Comparison of ENCODE assay signal across 8 cellular contexts in genomic region chr12:51972849-51973273, GRCh38. TPM values are rescaled to one million over a fixed set of nuclear protein-coding genes. Genes with fewer than 3 reads are reported as not detected.
A peak's percentile ranks its signal among the peaks of the same experiment; 100 is the strongest.
DNase-seq lines count a peak whose midpoint lies in the region; ATAC-seq, FAIRE-seq and TF ChIP-seq lines count a peak whose summit lies in the region.

No MANE protein-coding gene starts in this region.

- FAIRE-seq in D721Med (lab: Jason Lieb, UNC) = no peak

- peak overlapping the region; percentile 82; the same call in 1 of the 2 replicates for H3K4me2 ChIP-seq in OCI-LY3 (ENCODE audit: low read length)

- ATAC-seq in right cardiac atrium (peak; percentile 52 to 77), GM19463 (IDR thresholded peaks at IDR 0.05; ENCODE audit: unreplicated experiment) (no peak)

- 25% methylated on average over 9 of the region's 9 CpGs for WGBS in right cardiac atrium

- H3K27ac ChIP-seq in OCI-LY3 (ENCODE audit: low read length) (no peak overlapping the region), right cardiac atrium (ENCODE audit: low read length) (peak overlapping the region; percentile 59)

- H3K4me1 Mint-ChIP-seq in activated naive CD4-positive, alpha-beta T cell treated with anti-CD3 and anti-CD28 coated beads, Interleukin-2, amount 10 ng/mL, durations not matched to agents 7 days and 5 days = peaks cover 66% of the 10 kb centered on the region

- no peak overlapping the region for H3K4me3 ChIP-seq in OCI-LY3 (ENCODE audit: low read length)
- no peak overlapping the region for H3K4me3 ChIP-seq in right cardiac atrium (ENCODE audit: low read length)

- H3K4me3 Mint-ChIP-seq in activated naive CD4-positive, alpha-beta T cell treated with anti-CD3 and anti-CD28 coated beads, Interleukin-2, amount 10 ng/mL, durations not matched to agents 7 days and 5 days = no peak overlapping the region

- H3K36me3 Mint-ChIP-seq in activated naive CD4-positive, alpha-beta T cell treated with anti-CD3 and anti-CD28 coated beads, Interleukin-2, amount 10 ng/mL, durations not matched to agents 7 days and 5 days = peaks cover 17% of the 10 kb centered on the region

- peaks cover 5% of the 10 kb centered on the region for H3K36me3 ChIP-seq in OCI-LY3 (replicated peaks; ENCODE audit: low read depth, low read length)

- POLR2A ChIA-PET in HEK293T (lab: Yijun Ruan, JAX) = no interaction called here

- intact Hi-C loops in right cardiac atrium (cut with DNase I) = no loop called here

- H3K9ac ChIP-seq in OCI-LY3 (ENCODE audit: low read length) = no peak overlapping the region

- H3K9me3 Mint-ChIP-seq in activated naive CD4-positive, alpha-beta T cell treated with anti-CD3 and anti-CD28 coated beads, Interleukin-2, amount 10 ng/mL, durations not matched to agents 7 days and 5 days = no peaks in the 10 kb centered on the region

- peak overlapping the region; percentile 78 for H3K27ac Mint-ChIP-seq in activated naive CD4-positive, alpha-beta T cell treated with anti-CD3 and anti-CD28 coated beads, Interleukin-2, amount 10 ng/mL, durations not matched to agents 7 days and 5 days

- CTCF ChIA-PET in activated naive CD4-positive, alpha-beta T cell treated with anti-CD3 and anti-CD28 coated beads, Interleukin-2, amount 10 ng/mL, durations not matched to agents 7 days and 5 days (lab: Charles Lee) = interaction anchor here (0.5 to 3.2 kb wide), 4 partner anchors 10 to 49 kb away, joined by 3 to 12 read pairs (median 4); no protein-coding TSS in a partner anchor
- CTCF ChIA-PET in HEK293T (lab: Yijun Ruan, JAX) = interaction anchor here (3.7 kb wide), 1 partner anchor 12 kb away, joined by 28 read pairs; no protein-coding TSS in a partner anchor

- peaks cover 92% of the 10 kb centered on the region for H4K20me1 ChIP-seq in OCI-LY3 (ENCODE audit: insufficient read depth, low read length)

- H2AFZ ChIP-seq in OCI-LY3 (ENCODE audit: low read depth, low read length) = no peak overlapping the region

- no peaks in the 10 kb centered on the region for H3K9me3 ChIP-seq in OCI-LY3 (ENCODE audit: insufficient read depth, low read length)
- no peaks in the 10 kb centered on the region for H3K9me3 ChIP-seq in right cardiac atrium (ENCODE audit: control insufficient read depth, low read length)

- TF ChIP-seq CTCF in OCI-LY3 (IDR thresholded peaks at IDR 0.05; ENCODE audit: low read depth, low read length) (no peak), D721Med (IDR thresholded peaks at IDR 0.05; ENCODE audit: insufficient read depth, missing control alignments) (no peak)

- no peaks in the 10 kb centered on the region for H3K79me2 ChIP-seq in OCI-LY3 (ENCODE audit: low read length)

- H3K4me1 ChIP-seq in OCI-LY3 (ENCODE audit: low read length) = peaks cover 47% of the 10 kb centered on the region
- peaks cover 12% of the 10 kb centered on the region for H3K4me1 ChIP-seq in right cardiac atrium (ENCODE audit: control insufficient read depth, insufficient read depth, low read length)

- peaks cover 70% of the 10 kb centered on the region for H3K27me3 ChIP-seq in OCI-LY3 (ENCODE audit: low read depth, low read length)
- H3K27me3 ChIP-seq in right cardiac atrium (ENCODE audit: control insufficient read depth, insufficient read depth) = no peaks in the 10 kb centered on the region

- peak; percentile 46 for DNase-seq in activated naive CD4-positive, alpha-beta T cell treated with anti-CD3 and anti-CD28 coated beads, Interleukin-2, amount 10 ng/mL, durations not matched to agents 7 days and 5 days
- DNase-seq in right cardiac atrium (peak; percentile 49 to 79 (median 64)), HEK293T (ENCODE audit: extremely low spot score) (no peak), DMS153 (lab: John Stamatoyannopoulos, UW) (no peak), D721Med (ENCODE audit: insufficient read length, low spot score) (no peak)
- DNase-seq in stimulated activated CD4-positive, alpha-beta T cell treated with anti-CD3 and anti-CD28 coated beads, Interleukin-15, amount 100 ng/mL, for 48 hours (ENCODE audit: low read depth in 2 of 2) = peak; percentile 40 to 44

- peaks cover 3% of the 10 kb centered on the region for H3K27me3 Mint-ChIP-seq in activated naive CD4-positive, alpha-beta T cell treated with anti-CD3 and anti-CD28 coated beads, Interleukin-2, amount 10 ng/mL, durations not matched to agents 7 days and 5 days

TF ChIP-seq in HEK293T, 16 proteins besides CTCF, POLR2A, EP300 and RAD21:
- TF ChIP-seq TARDBP (IDR thresholded peaks at IDR 0.05) = no peak
- no peak for TF ChIP-seq HDGF (IDR thresholded peaks at IDR 0.05; ENCODE audit: borderline replicate concordance)
- TF ChIP-seq BHLHE40 (IDR thresholded peaks at IDR 0.05; ENCODE audit: borderline replicate concordance) = no peak
- TF ChIP-seq ARNT (IDR thresholded peaks at IDR 0.05) = no peak
- TF ChIP-seq ELF4 (IDR thresholded peaks at IDR 0.05) = no peak
- TF ChIP-seq FOXM1 (IDR thresholded peaks at IDR 0.05; ENCODE audit: borderline replicate concordance) = no peak

RNA-seq across cellular contexts. Expression of gene ACVR1B, which starts 21.4 kb away (rescaled TPM):
- total RNA-seq in right cardiac atrium = 10 to 100 TPM; 14.6 to 19.4 (median 16.3) TPM
- polyA plus RNA-seq in right cardiac atrium = 15.2 TPM

RNA-seq across cellular contexts. Expression of gene TAMALIN, which starts 33.9 kb away (rescaled TPM):
- 10 to 100 TPM; 20.8 to 39.3 (median 30.0) TPM for total RNA-seq in right cardiac atrium
- 30.3 TPM for polyA plus RNA-seq in right cardiac atrium

Comparison
In these comparisons a context has a peak if more than half of its experiments do, and no peak if none do; other contexts are left out.
1. DNase-seq: peak in activated naive CD4-positive, alpha-beta T cell treated with anti-CD3 and anti-CD28 coated beads, Interleukin-2, amount 10 ng/mL, durations not matched to agents 7 days and 5 days (single experiment), right cardiac atrium (3 of 3) and stimulated activated CD4-positive, alpha-beta T cell treated with anti-CD3 and anti-CD28 coated beads, Interleukin-15, amount 100 ng/mL, for 48 hours (2 of 2); none in HEK293T (single experiment), DMS153 (single experiment) and D721Med (single experiment).